2 cellular contexts compared by ENCODE assay signal in genomic region chr1:244851546-244852231, GRCh38.
TF ChIP-seq lines count a peak whose summit lies in the region.

No MANE protein-coding gene starts in this region.

TF ChIP-seq in HEK293, 187 proteins besides CTCF, POLR2A, EP300 and RAD21:
- TF ChIP-seq ZNF585B (tag by site-specific recombination; IDR thresholded peaks at IDR 0.05), result no peak
- TF ChIP-seq, protein P1, sequence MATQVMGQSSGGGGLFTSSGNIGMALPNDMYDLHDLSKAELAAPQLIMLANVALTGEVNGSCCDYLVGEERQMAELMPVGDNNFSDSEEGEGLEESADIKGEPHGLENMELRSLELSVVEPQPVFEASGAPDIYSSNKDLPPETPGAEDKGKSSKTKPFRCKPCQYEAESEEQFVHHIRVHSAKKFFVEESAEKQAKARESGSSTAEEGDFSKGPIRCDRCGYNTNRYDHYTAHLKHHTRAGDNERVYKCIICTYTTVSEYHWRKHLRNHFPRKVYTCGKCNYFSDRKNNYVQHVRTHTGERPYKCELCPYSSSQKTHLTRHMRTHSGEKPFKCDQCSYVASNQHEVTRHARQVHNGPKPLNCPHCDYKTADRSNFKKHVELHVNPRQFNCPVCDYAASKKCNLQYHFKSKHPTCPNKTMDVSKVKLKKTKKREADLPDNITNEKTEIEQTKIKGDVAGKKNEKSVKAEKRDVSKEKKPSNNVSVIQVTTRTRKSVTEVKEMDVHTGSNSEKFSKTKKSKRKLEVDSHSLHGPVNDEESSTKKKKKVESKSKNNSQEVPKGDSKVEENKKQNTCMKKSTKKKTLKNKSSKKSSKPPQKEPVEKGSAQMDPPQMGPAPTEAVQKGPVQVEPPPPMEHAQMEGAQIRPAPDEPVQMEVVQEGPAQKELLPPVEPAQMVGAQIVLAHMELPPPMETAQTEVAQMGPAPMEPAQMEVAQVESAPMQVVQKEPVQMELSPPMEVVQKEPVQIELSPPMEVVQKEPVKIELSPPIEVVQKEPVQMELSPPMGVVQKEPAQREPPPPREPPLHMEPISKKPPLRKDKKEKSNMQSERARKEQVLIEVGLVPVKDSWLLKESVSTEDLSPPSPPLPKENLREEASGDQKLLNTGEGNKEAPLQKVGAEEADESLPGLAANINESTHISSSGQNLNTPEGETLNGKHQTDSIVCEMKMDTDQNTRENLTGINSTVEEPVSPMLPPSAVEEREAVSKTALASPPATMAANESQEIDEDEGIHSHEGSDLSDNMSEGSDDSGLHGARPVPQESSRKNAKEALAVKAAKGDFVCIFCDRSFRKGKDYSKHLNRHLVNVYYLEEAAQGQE (tag by site-specific recombination; IDR thresholded peaks at IDR 0.05), result no peak
- TF ChIP-seq TRIM28 (IDR thresholded peaks at IDR 0.05; ENCODE audit: borderline replicate concordance, low read length), result no peak
- no peak for TF ChIP-seq ZXDB (tag by site-specific recombination; IDR thresholded peaks at IDR 0.05)
- no peak for TF ChIP-seq ZNF785 (tag by site-specific recombination; IDR thresholded peaks at IDR 0.05)
- 0 out of 2 replicates have a peak, but pooled peaks have one; percentile 14 for TF ChIP-seq ZNF660 (tag by site-specific recombination; IDR thresholded peaks at IDR 0.05)
- TF ChIP-seq ZNF792 (tag by site-specific recombination; IDR thresholded peaks at IDR 0.05), result no peak
- TF ChIP-seq, protein P2, sequence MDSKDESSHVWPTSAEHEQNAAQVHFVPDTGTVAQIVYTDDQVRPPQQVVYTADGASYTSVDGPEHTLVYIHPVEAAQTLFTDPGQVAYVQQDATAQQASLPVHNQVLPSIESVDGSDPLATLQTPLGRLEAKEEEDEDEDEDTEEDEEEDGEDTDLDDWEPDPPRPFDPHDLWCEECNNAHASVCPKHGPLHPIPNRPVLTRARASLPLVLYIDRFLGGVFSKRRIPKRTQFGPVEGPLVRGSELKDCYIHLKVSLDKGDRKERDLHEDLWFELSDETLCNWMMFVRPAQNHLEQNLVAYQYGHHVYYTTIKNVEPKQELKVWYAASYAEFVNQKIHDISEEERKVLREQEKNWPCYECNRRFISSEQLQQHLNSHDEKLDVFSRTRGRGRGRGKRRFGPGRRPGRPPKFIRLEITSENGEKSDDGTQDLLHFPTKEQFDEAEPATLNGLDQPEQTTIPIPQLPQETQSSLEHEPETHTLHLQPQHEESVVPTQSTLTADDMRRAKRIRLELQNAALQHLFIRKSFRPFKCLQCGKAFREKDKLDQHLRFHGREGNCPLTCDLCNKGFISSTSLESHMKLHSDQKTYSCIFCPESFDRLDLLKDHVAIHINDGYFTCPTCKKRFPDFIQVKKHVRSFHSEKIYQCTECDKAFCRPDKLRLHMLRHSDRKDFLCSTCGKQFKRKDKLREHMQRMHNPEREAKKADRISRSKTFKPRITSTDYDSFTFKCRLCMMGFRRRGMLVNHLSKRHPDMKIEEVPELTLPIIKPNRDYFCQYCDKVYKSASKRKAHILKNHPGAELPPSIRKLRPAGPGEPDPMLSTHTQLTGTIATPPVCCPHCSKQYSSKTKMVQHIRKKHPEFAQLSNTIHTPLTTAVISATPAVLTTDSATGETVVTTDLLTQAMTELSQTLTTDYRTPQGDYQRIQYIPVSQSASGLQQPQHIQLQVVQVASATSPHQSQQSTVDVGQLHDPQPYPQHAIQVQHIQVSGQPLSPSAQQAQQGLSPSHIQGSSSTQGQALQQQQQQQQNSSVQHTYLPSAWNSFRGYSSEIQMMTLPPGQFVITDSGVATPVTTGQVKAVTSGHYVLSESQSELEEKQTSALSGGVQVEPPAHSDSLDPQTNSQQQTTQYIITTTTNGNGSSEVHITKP (tag by site-specific recombination; IDR thresholded peaks at IDR 0.05), result peak; percentile 43; the same call in 1 of the 2 replicates
- no peak for TF ChIP-seq ZNF707 (tag by site-specific recombination; IDR thresholded peaks at IDR 0.05)
- TF ChIP-seq, protein P3, sequence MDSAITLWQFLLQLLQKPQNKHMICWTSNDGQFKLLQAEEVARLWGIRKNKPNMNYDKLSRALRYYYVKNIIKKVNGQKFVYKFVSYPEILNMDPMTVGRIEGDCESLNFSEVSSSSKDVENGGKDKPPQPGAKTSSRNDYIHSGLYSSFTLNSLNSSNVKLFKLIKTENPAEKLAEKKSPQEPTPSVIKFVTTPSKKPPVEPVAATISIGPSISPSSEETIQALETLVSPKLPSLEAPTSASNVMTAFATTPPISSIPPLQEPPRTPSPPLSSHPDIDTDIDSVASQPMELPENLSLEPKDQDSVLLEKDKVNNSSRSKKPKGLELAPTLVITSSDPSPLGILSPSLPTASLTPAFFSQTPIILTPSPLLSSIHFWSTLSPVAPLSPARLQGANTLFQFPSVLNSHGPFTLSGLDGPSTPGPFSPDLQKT (IDR thresholded peaks at IDR 0.05; ENCODE audit: borderline replicate concordance, low read depth, low read length), result no peak
- no peak for TF ChIP-seq ZNF324 (tag by site-specific recombination; IDR thresholded peaks at IDR 0.05)

TF ChIP-seq in GM12878, 131 proteins besides CTCF, POLR2A, EP300 and RAD21:
- TF ChIP-seq ZNF207 (IDR thresholded peaks at IDR 0.05; ENCODE audit: borderline replicate concordance) (no peak), ZBTB11 (CRISPR knock-in tag; IDR thresholded peaks at IDR 0.05) (0 out of 2 replicates have a peak, but pooled peaks have one; percentile 17), IRF3 (IDR thresholded peaks at IDR 0.05) (no peak), ZBED1 (IDR thresholded peaks at IDR 0.05; ENCODE audit: borderline replicate concordance) (0 out of 2 replicates have a peak, but pooled peaks have one; percentile 59), CREB1 (IDR thresholded peaks at IDR 0.05; ENCODE audit: low read depth) (no peak)
- TF ChIP-seq, protein P4, sequence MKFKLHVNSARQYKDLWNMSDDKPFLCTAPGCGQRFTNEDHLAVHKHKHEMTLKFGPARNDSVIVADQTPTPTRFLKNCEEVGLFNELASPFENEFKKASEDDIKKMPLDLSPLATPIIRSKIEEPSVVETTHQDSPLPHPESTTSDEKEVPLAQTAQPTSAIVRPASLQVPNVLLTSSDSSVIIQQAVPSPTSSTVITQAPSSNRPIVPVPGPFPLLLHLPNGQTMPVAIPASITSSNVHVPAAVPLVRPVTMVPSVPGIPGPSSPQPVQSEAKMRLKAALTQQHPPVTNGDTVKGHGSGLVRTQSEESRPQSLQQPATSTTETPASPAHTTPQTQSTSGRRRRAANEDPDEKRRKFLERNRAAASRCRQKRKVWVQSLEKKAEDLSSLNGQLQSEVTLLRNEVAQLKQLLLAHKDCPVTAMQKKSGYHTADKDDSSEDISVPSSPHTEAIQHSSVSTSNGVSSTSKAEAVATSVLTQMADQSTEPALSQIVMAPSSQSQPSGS (IDR thresholded peaks at IDR 0.05; ENCODE audit: low read length), result peak; percentile 9; the same call in 1 of the 2 replicates
